ENCODE assay signal across 9 cellular contexts in genomic region chr4:39181520-39181904, GRCh38. TPM values are rescaled to one million over a fixed set of nuclear protein-coding genes. Genes with fewer than 3 reads are reported as not detected.
DNase-seq lines count a peak whose midpoint lies in the region; ATAC-seq, FAIRE-seq and TF ChIP-seq lines count a peak whose summit lies in the region.
"Had no signal": no experiment of that assay in that cellular context is flagged by ENCODE, and none has a peak within 500 bp of the region (broad histone marks: within the 10 kb centered on the region; RNA-seq: fewer than 3 reads in every experiment).

No MANE protein-coding gene starts in this region.

- in situ Hi-C loops in Panc1 (cut with HindIII; ENCODE audit: low pct_unique_long_range_greater_than_20kb, low sequenced_read_pairs), result no loop called here

- TSS peak; percentile 96 for BruUV-seq in Panc1 (replicated peaks; lab: Mats Ljungman, UMichigan)

- no peaks in the 10 kb centered on the region for H3K9me3 ChIP-seq in Panc1 (ENCODE audit: control insufficient read depth, insufficient read depth, low read depth, low read length)
- H3K9me3 ChIP-seq in gastroesophageal sphincter, result no peaks in the 10 kb centered on the region
- H3K9me3 ChIP-seq: Peyer's patch had no signal

- no peaks in the 10 kb centered on the region for H3K27me3 ChIP-seq in Panc1 (ENCODE audit: control insufficient read depth, insufficient read depth, low read length)
- no peaks in the 10 kb centered on the region for H3K27me3 ChIP-seq in gastroesophageal sphincter
- H3K27me3 ChIP-seq: Peyer's patch had no signal

- no peak for FAIRE-seq in D721Med (lab: Jason Lieb, UNC)

- CTCF ChIA-PET in Panc1 (lab: Charles Lee), result interaction anchor here (0.6 to 0.7 kb wide), 2 partner anchors 12 to 47 kb away, joined by 3 read pairs; no protein-coding TSS in a partner anchor

- H3K36me3 ChIP-seq in Panc1 (ENCODE audit: control insufficient read depth, insufficient read depth, low read length) (no peaks in the 10 kb centered on the region; the same call in 1 of the 2 replicates), gastroesophageal sphincter (peaks cover 0 to 8% of the 10 kb centered on the region in 2 donors)
- H3K36me3 ChIP-seq: Peyer's patch had no signal

- intact Hi-C loops in Panc1 (cut with micrococcal nuclease; ENCODE audit: unreplicated experiment), result no loop called here

- peaks cover 5% of the 10 kb centered on the region; the same call in 1 of the 2 replicates for H3K4me1 ChIP-seq in Panc1 (ENCODE audit: control insufficient read depth, insufficient read depth, low read length)
- peaks cover 0 to 23% (median 0%) of the 10 kb centered on the region in 3 donors for H3K4me1 ChIP-seq in gastroesophageal sphincter

- TF ChIP-seq CTCF in GM12864 (IDR thresholded peaks at IDR 0.05; ENCODE audit: low read depth, low read length, missing control alignments), result no peak
- TF ChIP-seq CTCF in Panc1 (IDR thresholded peaks at IDR 0.05), result no peak
- no peak for TF ChIP-seq CTCF in gastroesophageal sphincter (IDR thresholded peaks at IDR 0.05)
- no peak for TF ChIP-seq CTCF in D721Med (IDR thresholded peaks at IDR 0.05; ENCODE audit: insufficient read depth, missing control alignments)

- DNase-seq in GM12864 (ENCODE audit: low read depth) (no peak), Panc1 (ENCODE audit: low read depth, low spot score) (no peak), skeletal muscle cell (ENCODE audit: low read depth) (no peak), D721Med (ENCODE audit: insufficient read length, low spot score) (no peak), NCI-H345 (lab: John Stamatoyannopoulos, UW) (no peak), NCI-H1436 treated with DMSO at 0.1 percent for 48 hours (lab: John Stamatoyannopoulos, UW) (no peak)

- no peak for TF ChIP-seq EP300 in gastroesophageal sphincter (IDR thresholded peaks at IDR 0.05)

- POLR2A ChIA-PET in Panc1 (lab: Charles Lee), result interaction anchor here (0.6 kb wide), 1 partner anchor 57 kb away, joined by 8 read pairs; no protein-coding TSS in a partner anchor

- H3K27ac ChIP-seq in Panc1 (ENCODE audit: low read length), result peak overlapping the region; percentile 83
- peak overlapping the region in 3 of 4 donors; percentile 57 to 84 (median 80) for H3K27ac ChIP-seq in gastroesophageal sphincter

- no peak for ATAC-seq in Panc1
- no peak for ATAC-seq in gastroesophageal sphincter
- ATAC-seq in GM18870 (IDR thresholded peaks at IDR 0.05; ENCODE audit: unreplicated experiment), result no peak

- no peak for TF ChIP-seq POLR2A in gastroesophageal sphincter (IDR thresholded peaks at IDR 0.05)

- H3K4me3 ChIP-seq in GM12864 (ENCODE audit: low read depth, low read length) (peak overlapping the region; percentile 40; the same call in 1 of the 2 replicates), Panc1 (ENCODE audit: low read depth in 2 of 2, low read length in 2 of 2) (peak overlapping the region; percentile 61 to 89), gastroesophageal sphincter (peak overlapping the region; percentile 24 to 68), skeletal muscle cell (ENCODE audit: low read depth, low read length) (peak overlapping the region; percentile 47)

- WGBS in gastroesophageal sphincter (ENCODE audit: low coverage in 1 of 2), 2 donors, result 62 to 90% methylated on average over 2 to 9 of the region's 9 CpGs

RNA-seq across cellular contexts. Expression of gene WDR19, which starts 0.8 kb away (rescaled TPM):
- total RNA-seq in Panc1 (2021; ENCODE audit: unreplicated experiment) (16.0 TPM), gastroesophageal sphincter (10 to 100 TPM; 23.1 to 57.6 (median 34.7) TPM)
- polyA plus RNA-seq in Panc1 (2012; ENCODE audit: insufficient read length), result 10.8 TPM
